Comparison of ENCODE assay signal across 27 cellular contexts in the genomic region with DNA sequence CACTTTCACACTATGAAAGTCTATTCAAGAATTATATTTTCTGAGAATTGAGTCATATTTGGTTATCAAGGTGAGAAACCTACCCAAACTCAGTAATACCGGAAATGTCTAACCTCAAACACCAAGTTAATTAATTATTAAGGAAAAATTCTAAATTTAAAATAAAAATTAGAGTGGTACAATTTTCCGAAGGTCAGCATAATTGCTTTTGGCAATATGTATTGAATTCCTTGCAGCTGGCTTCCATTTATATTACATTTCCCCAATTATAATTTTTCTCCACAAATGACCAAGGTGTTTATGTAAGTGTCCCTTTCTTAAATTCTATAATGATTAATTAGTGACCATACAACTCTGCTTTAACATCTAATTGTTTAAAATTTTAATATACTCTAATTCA.
"Had no signal": no experiment of that assay in that cellular context is flagged by ENCODE, and none has a peak within 500 bp of the region (broad histone marks: within the 10 kb centered on the region; RNA-seq: fewer than 3 reads in every experiment).

No MANE protein-coding gene starts in this region.

- H3K4me3 ChIP-seq: stomach, suprapubic skin, testis, thoracic aorta, thyroid gland, tibial artery, tibial nerve, transverse colon, upper lobe of left lung, upper lobe of right lung, uterus, vagina had no signal

- H3K36me3 ChIP-seq: stomach, suprapubic skin, thoracic aorta, thyroid gland, tibial artery, tibial nerve, transverse colon, upper lobe of left lung, upper lobe of right lung, uterus, vagina had no signal

- H3K9me3 ChIP-seq: testis, thyroid gland, upper lobe of right lung, uterus, vagina had no signal

- ATAC-seq: stimulated activated effector memory CD8-positive, alpha-beta T cell treated with anti-CD3 and anti-CD28 coated beads, Interleukin-12 subunit alpha, Interleukin-12 subunit beta, amount 100 ng/mL, for 72 hours; stimulated activated memory B cell treated with anti-CD40 and anti-IgM and Interleukin-4, amounts not matched to agents 10 μg/mL and 1 μg/mL and 100 μg/mL, for 72 hours; stimulated activated naive B cell treated with anti-CD40 and anti-IgM and Interleukin-4, amounts not matched to agents 10 μg/mL and 1 μg/mL and 100 μg/mL, for 72 hours; stimulated activated naive CD8-positive, alpha-beta T cell treated with anti-CD3 and anti-CD28 coated beads, Interleukin-15, amount 100 ng/mL, for 72 hours; stimulated activated naive CD8-positive, alpha-beta T cell treated with anti-CD3 and anti-CD28 coated beads, Interleukin-15, Interleukin-2, amounts not matched to agents 100 U/mL and 50 U/mL, for 24 hours; upper lobe of right lung had no signal

- H3K27me3 ChIP-seq: stomach, suprapubic skin, testis, thyroid gland, tibial artery, tibial nerve, transverse colon, upper lobe of left lung, upper lobe of right lung, uterus, vagina had no signal

- H3K27ac ChIP-seq: stomach, suprapubic skin, testis, thoracic aorta, thyroid gland, tibial artery, tibial nerve, transverse colon, upper lobe of left lung, upper lobe of right lung, uterus, vagina had no signal

- DNase-seq: stimulated activated CD4-positive, alpha-beta T cell treated with anti-CD3 and anti-CD28 coated beads, Interleukin-2, amount 100 ng/mL, for 48 hours; stimulated activated CD4-positive, alpha-beta T cell treated with anti-CD3 and anti-CD28 coated beads, Interleukin-4, amount 100 ng/mL, for 1 hour; stimulated activated CD4-positive, alpha-beta T cell treated with anti-CD3 and anti-CD28 coated beads, Interleukin-4, amount 100 ng/mL, for 24 hours; stimulated activated CD4-positive, alpha-beta T cell treated with anti-CD3 and anti-CD28 coated beads, Interleukin-4, amount 100 ng/mL, for 4 hours; stimulated activated CD8-positive, alpha-beta memory T cell treated with anti-CD3 and anti-CD28 coated beads, Interleukin-4, amount 100 ng/mL, for 48 hours; stimulated activated naive B cell treated with anti-CD40 and anti-IgM and Interleukin-4, amounts not matched to agents 10 μg/mL and 1 μg/mL and 100 μg/mL, for 72 hours; stimulated activated naive CD4-positive, alpha-beta T cell; stimulated activated naive CD4-positive, alpha-beta T cell treated with Interleukin-2 at 50 U/mL for 16 hours; stimulated activated naive CD8-positive, alpha-beta T cell treated with anti-CD3 and anti-CD28 coated beads, Interleukin-15, amount 100 ng/mL, for 72 hours; stimulated activated naive CD8-positive, alpha-beta T cell treated with anti-CD3 and anti-CD28 coated beads, Interleukin-15, Interleukin-2, amounts not matched to agents 100 U/mL and 50 U/mL, for 24 hours; stomach; substantia nigra; testis; thyroid gland; tibial artery; transverse colon; trophoblast cell; upper lobe of left lung; upper lobe of right lung; uterus had no signal

- H3K4me1 ChIP-seq: stomach, suprapubic skin, testis, thyroid gland, tibial artery, tibial nerve, transverse colon, upper lobe of left lung, upper lobe of right lung, uterus, vagina had no signal

- FAIRE-seq: urothelium cell line had no signal
